ENCODE assay signal across 1 cellular context in genomic region chr20:33810885-33811762, GRCh38.
A peak's percentile ranks its signal among the peaks of the same experiment; 100 is the strongest.
TF ChIP-seq lines count a peak whose summit lies in the region.

Gene CHMP4B (plus strand): TSS chr20:33811348. CDS start chr20:33811469, 121 bp downstream.

TF ChIP-seq in HepG2, 621 proteins besides CTCF, POLR2A, EP300 and RAD21 (continued from another document and continues in another):
- TF ChIP-seq ZBTB39 (CRISPR knock-in tag; IDR thresholded peaks at IDR 0.05) = no peak
- TF ChIP-seq THRA (CRISPR knock-in tag; IDR thresholded peaks at IDR 0.05; ENCODE audit: borderline replicate concordance) = peak; percentile 68; the same call in 1 of the 2 replicates
- peak; percentile 84; the same call in 1 of the 2 replicates for TF ChIP-seq LBX2 (CRISPR knock-in tag; IDR thresholded peaks at IDR 0.05; ENCODE audit: borderline replicate concordance)
- no peak for TF ChIP-seq ZNF768 (CRISPR knock-in tag; IDR thresholded peaks at IDR 0.05)
- no peak for TF ChIP-seq ZNF264 (CRISPR knock-in tag; IDR thresholded peaks at IDR 0.05)
- TF ChIP-seq ZNF441 (CRISPR knock-in tag; IDR thresholded peaks at IDR 0.05; ENCODE audit: borderline replicate concordance) = peak; percentile 53; the same call in 1 of the 2 replicates
- TF ChIP-seq TP53 (CRISPR knock-in tag; conservative IDR thresholded peaks at IDR 0.05) = 0 out of 2 replicates have a peak, but pooled peaks have one; percentile 38
- TF ChIP-seq ZNF460 (CRISPR knock-in tag; IDR thresholded peaks at IDR 0.05; ENCODE audit: borderline replicate concordance) = no peak; the same call in 1 of the 2 replicates
- TF ChIP-seq HNRNPL (IDR thresholded peaks at IDR 0.05; ENCODE audit: low read depth, low read length) = 0 out of 2 replicates have a peak, but pooled peaks have one; percentile 1
- TF ChIP-seq ZEB1 (IDR thresholded peaks at IDR 0.05; ENCODE audit: insufficient replicate concordance, low read depth) = no peak
- no peak for TF ChIP-seq TRIM24 (CRISPR knock-in tag; IDR thresholded peaks at IDR 0.05)
- TF ChIP-seq GPBP1L1 (CRISPR knock-in tag; IDR thresholded peaks at IDR 0.05) = no peak
- TF ChIP-seq ZXDC (CRISPR knock-in tag; IDR thresholded peaks at IDR 0.05) = no peak
- peak; percentile 93 for TF ChIP-seq UBTF (CRISPR knock-in tag; IDR thresholded peaks at IDR 0.05)
- TF ChIP-seq SAP130 (CRISPR knock-in tag; IDR thresholded peaks at IDR 0.05; ENCODE audit: low read depth) = peak; percentile 99
- no peak; the same call in 1 of the 2 replicates for TF ChIP-seq KLF15 (CRISPR knock-in tag; IDR thresholded peaks at IDR 0.05; ENCODE audit: borderline replicate concordance)
- peak; percentile 77 for TF ChIP-seq ZNF792 (CRISPR knock-in tag; IDR thresholded peaks at IDR 0.05)
- TF ChIP-seq JUND (CRISPR knock-in tag; IDR thresholded peaks at IDR 0.05) = peak; percentile 73; the same call in 1 of the 2 replicates
- TF ChIP-seq ZNF382 (CRISPR knock-in tag; IDR thresholded peaks at IDR 0.05; ENCODE audit: borderline replicate concordance) = no peak
- TF ChIP-seq WIZ (CRISPR knock-in tag; IDR thresholded peaks at IDR 0.05) = no peak
- no peak for TF ChIP-seq SRSF9 (IDR thresholded peaks at IDR 0.05; ENCODE audit: borderline replicate concordance, insufficient read depth, low read depth, low read length, poor library complexity, severe bottlenecking)
- peak; percentile 15; the same call in 1 of the 2 replicates for TF ChIP-seq CREBL2 (CRISPR knock-in tag; IDR thresholded peaks at IDR 0.05; ENCODE audit: borderline replicate concordance)
- TF ChIP-seq KIAA2018 (CRISPR knock-in tag; IDR thresholded peaks at IDR 0.05; ENCODE audit: borderline replicate concordance) = 0 out of 2 replicates have a peak, but pooled peaks have one; percentile 62
- no peak for TF ChIP-seq FOXO4 (CRISPR knock-in tag; conservative IDR thresholded peaks at IDR 0.05)
- 0 out of 2 replicates have a peak, but pooled peaks have one; percentile 5 for TF ChIP-seq ZNF749 (CRISPR knock-in tag; IDR thresholded peaks at IDR 0.05; ENCODE audit: borderline replicate concordance)
- peak; percentile 78 for TF ChIP-seq CAMTA2 (CRISPR knock-in tag; IDR thresholded peaks at IDR 0.05; ENCODE audit: borderline replicate concordance)
- 0 out of 2 replicates have a peak, but pooled peaks have one; percentile 10 for TF ChIP-seq ZNF225 (CRISPR knock-in tag; IDR thresholded peaks at IDR 0.05)
- TF ChIP-seq ATF1 (CRISPR knock-in tag; IDR thresholded peaks at IDR 0.05) = peak; percentile 99
- TF ChIP-seq RBAK (CRISPR knock-in tag; IDR thresholded peaks at IDR 0.05) = no peak
- no peak for TF ChIP-seq ZNF354B (CRISPR knock-in tag; IDR thresholded peaks at IDR 0.05)
- no peak for TF ChIP-seq BRF2 (CRISPR knock-in tag; IDR thresholded peaks at IDR 0.05)
- TF ChIP-seq YEATS4 (CRISPR knock-in tag; IDR thresholded peaks at IDR 0.05; ENCODE audit: borderline replicate concordance) = peak; percentile 81; the same call in 1 of the 2 replicates
- no peak for TF ChIP-seq ZBTB20 (CRISPR knock-in tag; IDR thresholded peaks at IDR 0.05; ENCODE audit: borderline replicate concordance, low read depth)
